ENCODE assay signal across 8 cellular contexts in genomic region chr1:18901952-18902522, GRCh38. TPM values are rescaled to one million over a fixed set of nuclear protein-coding genes. Genes with fewer than 3 reads are reported as not detected.
DNase-seq lines count a peak whose midpoint lies in the region; ATAC-seq, FAIRE-seq and TF ChIP-seq lines count a peak whose summit lies in the region.

No MANE protein-coding gene starts in this region.

- H3K27ac ChIP-seq in kidney (ENCODE audit: low read depth in 2 of 2, low read length in 2 of 2) (peak overlapping the region; percentile 82 to 96), suprapubic skin (peak overlapping the region; percentile 88)

- WGBS in suprapubic skin, result 2% methylated on average over 32 of the region's 44 CpGs

- no peaks in the 10 kb centered on the region for H3K9me3 ChIP-seq in kidney (ENCODE audit: control insufficient read depth in 1 of 2, low read length in 2 of 2)
- H3K9me3 ChIP-seq in suprapubic skin, result no peaks in the 10 kb centered on the region

- H3K36me3 ChIP-seq in kidney (ENCODE audit: control insufficient read depth in 1 of 2, insufficient read depth in 2 of 2, low read length in 2 of 2), result peaks cover 2 to 7% of the 10 kb centered on the region in 2 donors
- H3K36me3 ChIP-seq in suprapubic skin, result peaks cover 8% of the 10 kb centered on the region

- TF ChIP-seq CTCF in astrocyte of the cerebellum (IDR thresholded peaks at IDR 0.05; ENCODE audit: low read depth, low read length, missing control alignments) (no peak), kidney (IDR thresholded peaks at IDR 0.05; ENCODE audit: borderline replicate concordance, extremely low read depth, insufficient read depth) (no peak), suprapubic skin (IDR thresholded peaks at IDR 0.05) (no peak)

- H3K27me3 ChIP-seq in suprapubic skin, result no peaks in the 10 kb centered on the region

- peaks cover 12% of the 10 kb centered on the region in 2 donors for H3K4me1 ChIP-seq in kidney (ENCODE audit: control insufficient read depth in 1 of 2, insufficient read depth in 1 of 2, low read depth in 1 of 2, low read length in 2 of 2)
- peaks cover 42% of the 10 kb centered on the region for H3K4me1 ChIP-seq in suprapubic skin

- intact Hi-C loops in kidney (cut with DNase I), result no loop called here

- TF ChIP-seq EP300 in suprapubic skin (IDR thresholded peaks at IDR 0.05), result no peak

- DNase-seq in SIG-M5 treated with dmso at 0.1 percent for 504 hours (lab: John Stamatoyannopoulos, UW; ENCODE audit: unreplicated experiment), result peak; percentile 18
- DNase-seq in SIG-M5 (lab: John Stamatoyannopoulos, UW), result no peak
- DNase-seq in LHCN-M2 (ENCODE audit: low read depth), result peak; percentile 12
- no peak for DNase-seq in astrocyte of the cerebellum (ENCODE audit: low read depth)
- no peak for DNase-seq in kidney
- DNase-seq in suprapubic skin (ENCODE audit: low spot score in 2 of 2), result peak in 1 of 2 donors; percentile 90
- no peak for DNase-seq in ureter (ENCODE audit: low spot score)

- H3K9ac ChIP-seq in kidney (ENCODE audit: low read length in 2 of 2), result peak overlapping the region; percentile 49 to 77

- in situ Hi-C loops in astrocyte of the cerebellum (cut with HindIII; ENCODE audit: low sequenced_read_pairs), result loop anchor here (10.0 kb wide), 1 partner anchor 193 kb away; no protein-coding TSS in a partner anchor

- TF ChIP-seq POLR2A in suprapubic skin (IDR thresholded peaks at IDR 0.05), result peak; percentile 28 to 61

- ATAC-seq in HG03378 (IDR thresholded peaks at IDR 0.05; ENCODE audit: unreplicated experiment), result no peak

- peak overlapping the region; percentile 71 for H3K4me3 ChIP-seq in astrocyte of the cerebellum (ENCODE audit: low read depth, low read length)
- H3K4me3 ChIP-seq in kidney (ENCODE audit: low read length in 2 of 2), result peak overlapping the region; percentile 83 to 86
- peak overlapping the region; percentile 88 for H3K4me3 ChIP-seq in suprapubic skin

- no peak for FAIRE-seq in kidney (lab: Jason Lieb, UNC)

RNA-seq across cellular contexts. Expression of gene ALDH4A1, which starts 0.3 kb away (rescaled TPM):
- total RNA-seq in LHCN-M2 (2014; rRNA removed), result 9.9 and 12.4 TPM in 2 replicates
- 18.4 TPM for polyA plus RNA-seq in LHCN-M2 (2012)
- 49.3 TPM for total RNA-seq in kidney
- polyA plus RNA-seq in kidney (ENCODE audit: insufficient read depth, low read depth, low replicate concordance), result 352 TPM
- 10 to 100 TPM; 25.0 to 33.0 (median 29.6) TPM for total RNA-seq in suprapubic skin
- total RNA-seq in ureter, result 74.4 TPM

RNA-seq across cellular contexts. Expression of gene TAS1R2, which starts 42.6 kb away (rescaled TPM):
- not detected in 2 replicates for total RNA-seq in LHCN-M2 (2014; rRNA removed)
- not detected for polyA plus RNA-seq in LHCN-M2 (2012)
- not detected for total RNA-seq in kidney
- polyA plus RNA-seq in kidney (ENCODE audit: insufficient read depth, low read depth, low replicate concordance), result not detected
- 1 to 10 TPM in 2 of 4 donors, under 1 TPM in 1, not detected in 1; 0.38 to 1.3 (median 1.2) TPM for total RNA-seq in suprapubic skin
- total RNA-seq in ureter, result not detected

RNA-seq across cellular contexts. Expression of gene IFFO2, which starts 54.4 kb away (rescaled TPM):
- total RNA-seq in LHCN-M2 (2014; rRNA removed), result 4.5 and 4.7 TPM in 2 replicates
- 9.1 TPM for polyA plus RNA-seq in LHCN-M2 (2012)
- total RNA-seq in kidney, result 23.1 TPM
- 7.5 TPM for polyA plus RNA-seq in kidney (ENCODE audit: insufficient read depth, low read depth, low replicate concordance)
- 100 to 1,000 TPM; 327 to 569 (median 449) TPM for total RNA-seq in suprapubic skin
- total RNA-seq in ureter, result 15.0 TPM

Comparison
In these comparisons a context has a peak if more than half of its experiments do, and no peak if none do; other contexts are left out.
1. DNase-seq: peak in SIG-M5 treated with dmso at 0.1 percent for 504 hours (single experiment) and LHCN-M2 (single experiment); none in SIG-M5 (single experiment), astrocyte of the cerebellum (single experiment), kidney (single experiment) and ureter (single experiment).
2. RNA of gene IFFO2, which starts 54.4 kb away (total RNA-seq): 327 to 569 TPM in suprapubic skin; 23.1 TPM in kidney (single experiment), 15.0 TPM in ureter (single experiment) and 4.5 to 4.7 TPM in LHCN-M2; every median in the first group is over 10 times any median in the second.
3. Peak in every context shown above with its lines, with median percentiles within 50 percentile points of each other: H3K4me3 ChIP-seq.